Comparison of ENCODE assay signal across 7 cellular contexts in genomic region chr1:205811660-205812059, GRCh38. TPM values are rescaled to one million over a fixed set of nuclear protein-coding genes. Genes with fewer than 3 reads are reported as not detected.
A peak's percentile ranks its signal among the peaks of the same experiment; 100 is the strongest.
DNase-seq lines count a peak whose midpoint lies in the region; ATAC-seq and TF ChIP-seq lines count a peak whose summit lies in the region.

No MANE protein-coding gene starts in this region.

- H3K4me2 ChIP-seq in IMR-90 (ENCODE audit: low read depth, low read length) = peak overlapping the region; percentile 92
- peak overlapping the region; percentile 87 for H3K4me2 ChIP-seq in smooth muscle cell

- no peak overlapping the region for H4K8ac ChIP-seq in IMR-90 (ENCODE audit: low read depth in 2 of 2, low read length in 2 of 2)

- POLR2A ChIA-PET in IMR-90 (lab: Charles Lee; ENCODE audit: unreplicated experiment) = no interaction called here

- H3K9me3 ChIP-seq in IMR-90 (ENCODE audit: control insufficient read depth, insufficient read depth, low read length) = no peaks in the 10 kb centered on the region
- H3K9me3 ChIP-seq in smooth muscle cell (replicated peaks; ENCODE audit: low read depth) = no peaks in the 10 kb centered on the region

- peaks cover 54% of the 10 kb centered on the region for H3K4me1 Mint-ChIP-seq in activated T-helper 17 cell treated with anti-CD3 and anti-CD28 coated beads, Interleukin-2, amount 50 U/mL, for 72 hours

- intact Hi-C loops in IMR-90 (cut with micrococcal nuclease) = loop anchor here (2.0 to 5.0 kb wide), 3 partner anchors 63 to 95 kb away; no protein-coding TSS in a partner anchor
- intact Hi-C loops in left ventricle myocardium superior (cut with micrococcal nuclease) = no loop called here

- BruUV-seq in IMR-90 (replicated peaks; lab: Mats Ljungman, UMichigan) = no TSS peak

- H3K79me1 ChIP-seq in IMR-90 (ENCODE audit: low read depth in 1 of 2, low read length in 2 of 2) = peaks cover 25 to 49% of the 10 kb centered on the region in 2 experiments

- H4K20me1 ChIP-seq in IMR-90 (ENCODE audit: insufficient read depth, low read length) = no peaks in the 10 kb centered on the region
- H4K20me1 ChIP-seq in smooth muscle cell (ENCODE audit: low read depth) = peaks cover 52% of the 10 kb centered on the region

- H4K91ac ChIP-seq in IMR-90 (ENCODE audit: insufficient read depth, low read depth, low read length) = no peak overlapping the region

- TF ChIP-seq RAD21 in IMR-90 (IDR thresholded peaks at IDR 0.05; ENCODE audit: low read length) = no peak

- H3K27ac ChIP-seq in IMR-90 (ENCODE audit: insufficient read depth, low read length) (0 out of 2 replicates have a peak overlapping the region, but pooled peaks have one; percentile 1), smooth muscle cell (ENCODE audit: low read depth) (peak overlapping the region; percentile 54)

- TF ChIP-seq CTCF in IMR-90 (conservative IDR thresholded peaks at IDR 0.05; ENCODE audit: low read depth, low read length) = no peak
- no peak for TF ChIP-seq CTCF in smooth muscle cell (IDR thresholded peaks at IDR 0.05; ENCODE audit: borderline replicate concordance, insufficient read depth, poor library complexity, severe bottlenecking)

- no peaks in the 10 kb centered on the region for H3K27me3 ChIP-seq in IMR-90 (ENCODE audit: control insufficient read depth, insufficient read depth, low read length)
- no peaks in the 10 kb centered on the region for H3K27me3 ChIP-seq in smooth muscle cell (ENCODE audit: low read depth)

- WGBS in IMR-90 (ENCODE audit: extremely low coverage in 2 of 2, insufficient read length in 1 of 2), 2 experiments = no CpG with 5 or more reads among the region's 5 CpGs
- 28% methylated on average over 5 of the region's 5 CpGs for WGBS in smooth muscle cell (ENCODE audit: low lambda C conversion rate)

- H3K4me1 ChIP-seq in IMR-90 (ENCODE audit: control insufficient read depth, insufficient read depth, low read length) = peaks cover 6% of the 10 kb centered on the region; the same call in 1 of the 2 replicates
- peaks cover 21% of the 10 kb centered on the region for H3K4me1 ChIP-seq in smooth muscle cell (ENCODE audit: low read depth)

- no peak overlapping the region for H3K56ac ChIP-seq in IMR-90 (ENCODE audit: extremely low read depth, insufficient read depth, low read length)

- H2BK5ac ChIP-seq in IMR-90 (ENCODE audit: low read depth, low read length, poor library complexity, severe bottlenecking) = no peak overlapping the region

- dilution Hi-C loops in IMR-90 (cut with HindIII; ENCODE audit: low sequenced_read_pairs, unreplicated experiment) = no loop called here

- H3K4me3 ChIP-seq in IMR-90 (ENCODE audit: insufficient read depth, low read depth, low read length) (peak overlapping the region; percentile 63), smooth muscle cell (peak overlapping the region; percentile 83)

- H3K14ac ChIP-seq in IMR-90 (replicated peaks; ENCODE audit: low read depth, low read length) = 0 out of 2 replicates have a peak overlapping the region, but pooled peaks have one; percentile 35

- TF ChIP-seq POLR2A in IMR-90 (IDR thresholded peaks at IDR 0.05; ENCODE audit: low read depth, low read length) = no peak

- H3K4me3 Mint-ChIP-seq in activated T-helper 17 cell treated with anti-CD3 and anti-CD28 coated beads, Interleukin-2, amount 50 U/mL, for 72 hours = peak overlapping the region; percentile 98

- H3K79me2 ChIP-seq in smooth muscle cell (ENCODE audit: low read depth) = peaks cover 48% of the 10 kb centered on the region

- no peak overlapping the region for H2BK20ac ChIP-seq in IMR-90 (ENCODE audit: low read depth, low read length)

- no peak overlapping the region for H4K5ac ChIP-seq in IMR-90 (ENCODE audit: low read depth, low read length)

- no peak for DNase-seq in IMR-90
- peak; percentile 78 for DNase-seq in left ventricle myocardium superior
- DNase-seq in smooth muscle cell (lab: John Stamatoyannopoulos, UW; ENCODE audit: unreplicated experiment) = no peak
- no peak for DNase-seq in NCI-H146 treated with DMSO at 0.1 percent for 48 hours (lab: John Stamatoyannopoulos, UW; ENCODE audit: unreplicated experiment)
- DNase-seq in stimulated activated CD4-positive, alpha-beta T cell treated with anti-CD3 and anti-CD28 coated beads, Interleukin-1b, Interleukin-23, amount 100 ng/mL, for 48 hours = no peak

- no peak overlapping the region for H2BK120ac ChIP-seq in IMR-90 (ENCODE audit: low read depth, low read length)

- H3K27me3 Mint-ChIP-seq in activated T-helper 17 cell treated with anti-CD3 and anti-CD28 coated beads, Interleukin-2, amount 50 U/mL, for 72 hours = no peaks in the 10 kb centered on the region

- H2AK9ac ChIP-seq in IMR-90 (replicated peaks; ENCODE audit: low read depth, low read length, poor library complexity) = no peak overlapping the region

- ATAC-seq in IMR-90 (ENCODE audit: low read depth) (no peak), left ventricle myocardium superior (peak; percentile 65), GM19324 (IDR thresholded peaks at IDR 0.05; ENCODE audit: low FRiP score, unreplicated experiment) (no peak)
- ATAC-seq in activated T-helper 17 cell treated with anti-CD3 and anti-CD28 coated beads, Interleukin-2, amount 50 U/mL, for 72 hours (replicated peaks) = no peak

- H3K18ac ChIP-seq in IMR-90 (ENCODE audit: low read depth, low read length) = no peak overlapping the region

- H3K36me3 ChIP-seq in IMR-90 (ENCODE audit: control insufficient read depth, insufficient read depth, low read length) (peaks cover 20% of the 10 kb centered on the region), smooth muscle cell (ENCODE audit: low read depth) (no peaks in the 10 kb centered on the region)

- no peak overlapping the region for H2AK5ac ChIP-seq in IMR-90 (ENCODE audit: low read depth, low read length)

- H2AFZ ChIP-seq in IMR-90 (replicated peaks; ENCODE audit: low read length, poor library complexity) (peak overlapping the region; percentile 21), smooth muscle cell (ENCODE audit: low read depth) (no peak overlapping the region)

- no peak overlapping the region for H3K4ac ChIP-seq in IMR-90 (ENCODE audit: low read depth, low read length)

- CTCF ChIA-PET in IMR-90 (lab: Yijun Ruan, JAX) = interaction anchor here (1.4 kb wide), 1 partner anchor 14 kb away, joined by 6 read pairs; no protein-coding TSS in a partner anchor

- peak overlapping the region; percentile 93 for H3K27ac Mint-ChIP-seq in activated T-helper 17 cell treated with anti-CD3 and anti-CD28 coated beads, Interleukin-2, amount 50 U/mL, for 72 hours

- H3K36me3 Mint-ChIP-seq in activated T-helper 17 cell treated with anti-CD3 and anti-CD28 coated beads, Interleukin-2, amount 50 U/mL, for 72 hours (ENCODE audit: low read depth) = peaks cover 43% of the 10 kb centered on the region

- peak overlapping the region; percentile 75 for H3K9ac ChIP-seq in IMR-90 (ENCODE audit: low read depth, low read length)
- H3K9ac ChIP-seq in smooth muscle cell (ENCODE audit: low read depth) = peak overlapping the region; percentile 44

- peaks cover 12% of the 10 kb centered on the region; the same call in 1 of the 2 replicates for H3K9me1 ChIP-seq in IMR-90 (ENCODE audit: insufficient read depth, low read length)

- in situ Hi-C loops in IMR-90 (cut with MboI; ENCODE audit: low sequenced_read_pairs) = no loop called here

- no peak overlapping the region for H2BK15ac ChIP-seq in IMR-90 (ENCODE audit: low read depth, low read length)

- peaks cover 13% of the 10 kb centered on the region for H3F3A ChIP-seq in smooth muscle cell (ENCODE audit: low read depth)

- H3K9me3 Mint-ChIP-seq in activated T-helper 17 cell treated with anti-CD3 and anti-CD28 coated beads, Interleukin-2, amount 50 U/mL, for 72 hours = no peaks in the 10 kb centered on the region

- H3K23ac ChIP-seq in IMR-90 (ENCODE audit: low read depth, low read length) = peak overlapping the region; percentile 89; the same call in 1 of the 2 replicates

TF ChIP-seq in IMR-90, 13 proteins besides CTCF, POLR2A, EP300 and RAD21 (continues in another document):
- TF ChIP-seq BHLHE40 (IDR thresholded peaks at IDR 0.05; ENCODE audit: low read depth, low read length) (no peak), CEBPB (IDR thresholded peaks at IDR 0.05; ENCODE audit: low read depth, low read length) (no peak), SMC3 (IDR thresholded peaks at IDR 0.05; ENCODE audit: low read depth, low read length) (no peak), FOS (IDR thresholded peaks at IDR 0.05; ENCODE audit: low read depth, low read length) (no peak)

RNA-seq across cellular contexts. Expression of gene SLC41A1, which starts 1.3 kb away (rescaled TPM):
- 6.3 and 6.7 TPM in 2 replicates for total RNA-seq in IMR-90 (2012; rRNA removed)
- 25.8 and 26.3 TPM in 2 replicates for polyA plus RNA-seq in IMR-90 (2012; rRNA removed)
- 12.9 and 17.0 TPM in 2 replicates for polyA plus RNA-seq in IMR-90 (2012; cell fraction: cytosol; rRNA removed)
- 16.2 and 38.7 TPM in 2 replicates for polyA plus RNA-seq in IMR-90 (2012; cell fraction: nucleus; rRNA removed; ENCODE audit: low replicate concordance)
- 10 to 100 TPM; 27.7 to 56.8 TPM for total RNA-seq in activated T-helper 17 cell treated with anti-CD3 and anti-CD28 coated beads, Interleukin-2, amount 50 U/mL, for 72 hours
- total RNA-seq in left ventricle myocardium superior = 511 TPM
- total RNA-seq in smooth muscle cell = 22.8 and 23.2 TPM in 2 replicates
- 17.8 and 22.3 TPM in 2 replicates for polyA plus RNA-seq in smooth muscle cell

RNA-seq across cellular contexts. Expression of gene RAB29, which starts 36.4 kb away (rescaled TPM):
- total RNA-seq in IMR-90 (2012; rRNA removed) (5.8 and 7.3 TPM in 2 replicates), left ventricle myocardium superior (14.5 TPM), smooth muscle cell (1.7 and 4.1 TPM in 2 replicates)
- polyA plus RNA-seq in IMR-90 (2012; rRNA removed) (4.4 and 5.7 TPM in 2 replicates), smooth muscle cell (4.1 and 4.5 TPM in 2 replicates)
- polyA plus RNA-seq in IMR-90 (2012; cell fraction: cytosol; rRNA removed) = 2.5 and 3.8 TPM in 2 replicates
- polyA plus RNA-seq in IMR-90 (2012; cell fraction: nucleus; rRNA removed; ENCODE audit: low replicate concordance) = 2.8 and 6.3 TPM in 2 replicates
- total RNA-seq in activated T-helper 17 cell treated with anti-CD3 and anti-CD28 coated beads, Interleukin-2, amount 50 U/mL, for 72 hours = 10 to 100 TPM; 31.9 to 40.4 TPM

RNA-seq across cellular contexts. Expression of gene PM20D1, which starts 38.3 kb away (rescaled TPM):
- not detected in 2 replicates for total RNA-seq in IMR-90 (2012; rRNA removed)
- 0.04 TPM in 1 of 2 replicates, not detected in the other for polyA plus RNA-seq in IMR-90 (2012; rRNA removed)
- polyA plus RNA-seq in IMR-90 (2012; cell fraction: cytosol; rRNA removed) = not detected in 2 replicates
- 0.02 TPM in 1 of 2 replicates, not detected in the other for polyA plus RNA-seq in IMR-90 (2012; cell fraction: nucleus; rRNA removed; ENCODE audit: low replicate concordance)
- under 1 TPM; 0.32 TPM for total RNA-seq in activated T-helper 17 cell treated with anti-CD3 and anti-CD28 coated beads, Interleukin-2, amount 50 U/mL, for 72 hours
- total RNA-seq in left ventricle myocardium superior = 1.6 TPM
- not detected in 2 replicates for total RNA-seq in smooth muscle cell
- polyA plus RNA-seq in smooth muscle cell = 0.17 TPM in 1 of 2 replicates, not detected in the other
